14 cellular contexts compared by ENCODE assay signal in genomic region chr5:165616550-165617430, GRCh38.
A peak's percentile ranks its signal among the peaks of the same experiment; 100 is the strongest.
DNase-seq lines count a peak whose midpoint lies in the region; ATAC-seq and TF ChIP-seq lines count a peak whose summit lies in the region.
"Had no signal": no experiment of that assay in that cellular context is flagged by ENCODE, and none has a peak within 500 bp of the region (broad histone marks: within the 10 kb centered on the region; RNA-seq: fewer than 3 reads in every experiment).

No MANE protein-coding gene starts in this region.

- H3K27me3 ChIP-seq in SK-N-SH (ENCODE audit: insufficient read depth) (no peaks in the 10 kb centered on the region), endodermal cell (ENCODE audit: control insufficient read depth, insufficient read depth, low read length, poor library complexity, severe bottlenecking) (no peaks in the 10 kb centered on the region)
- H3K27me3 ChIP-seq: ovary, tibial artery had no signal

- no peaks in the 10 kb centered on the region for H3K9me2 ChIP-seq in SK-N-SH

- POLR2A ChIA-PET in SK-N-SH (lab: Yijun Ruan, JAX) = no interaction called here

- no peaks in the 10 kb centered on the region for H3K4me1 Mint-ChIP-seq in endodermal cell
- no peaks in the 10 kb centered on the region for H3K4me1 Mint-ChIP-seq in endothelial cell (ENCODE audit: unreplicated experiment)
- H3K4me1 Mint-ChIP-seq: activated naive CD4-positive, alpha-beta T cell treated with anti-CD3 and anti-CD28 coated beads, Interleukin-2, amount 10 ng/mL, durations not matched to agents 7 days and 5 days; central memory CD8-positive, alpha-beta T cell had no signal

- peaks cover 4% of the 10 kb centered on the region for H3K9me3 Mint-ChIP-seq in endodermal cell
- no peaks in the 10 kb centered on the region for H3K9me3 Mint-ChIP-seq in endothelial cell (ENCODE audit: unreplicated experiment)

- H3K9ac ChIP-seq in SK-N-SH = no peak overlapping the region
- no peak overlapping the region for H3K9ac ChIP-seq in endodermal cell (ENCODE audit: extremely low read depth, low read length, poor library complexity, severe bottlenecking)

- H3K4me2 ChIP-seq in SK-N-SH = no peak overlapping the region

- H4K20me1 ChIP-seq in SK-N-SH (ENCODE audit: insufficient read depth) = no peaks in the 10 kb centered on the region

- DNase-seq in SK-N-SH (no peak), NOMO-1 (lab: John Stamatoyannopoulos, UW; ENCODE audit: unreplicated experiment in 2 of 2) (peak; percentile 51 to 68), endodermal cell (no peak), stromal cell of bone marrow (ENCODE audit: low read depth) (peak; percentile 8), endothelial cell (ENCODE audit: low spot score) (no peak), NCI-H526 (lab: John Stamatoyannopoulos, UW) (no peak)
- DNase-seq: activated naive CD4-positive, alpha-beta T cell treated with anti-CD3 and anti-CD28 coated beads, Interleukin-2, amount 10 ng/mL, durations not matched to agents 7 days and 5 days; NCI-H1105; ovary; stimulated activated CD4-positive, alpha-beta T cell treated with anti-CD3 and anti-CD28 coated beads, Interleukin-15, amount 100 ng/mL, for 24 hours; tibial artery had no signal

- TF ChIP-seq RAD21 in SK-N-SH (IDR thresholded peaks at IDR 0.05; ENCODE audit: low read length) = 0 out of 2 replicates have a peak, but pooled peaks have one; percentile 11

- H3K36me3 ChIP-seq in SK-N-SH (replicated peaks in 1 of 2; ENCODE audit: control insufficient read depth in 1 of 2, insufficient read depth in 2 of 2, low read length in 1 of 2) (no peaks in the 10 kb centered on the region), endodermal cell (ENCODE audit: control insufficient read depth, insufficient read depth, low read length) (no peaks in the 10 kb centered on the region)
- H3K36me3 ChIP-seq: ovary, tibial artery had no signal

- TF ChIP-seq CTCF in SK-N-SH (IDR thresholded peaks at IDR 0.05) (no peak), endodermal cell (conservative IDR thresholded peaks at IDR 0.05) (peak; percentile 43), endothelial cell (IDR thresholded peaks at IDR 0.05; ENCODE audit: unreplicated experiment) (no peak)

- no peaks in the 10 kb centered on the region for H3K9me3 ChIP-seq in SK-N-SH
- H3K9me3 ChIP-seq in endodermal cell (ENCODE audit: control insufficient read depth, low read length) = no peaks in the 10 kb centered on the region
- H3K9me3 ChIP-seq: ovary, tibial artery had no signal

- 9% methylated on average over 2 of the region's 2 CpGs for WGBS in SK-N-SH (ENCODE audit: low lambda C conversion rate)
- 56% methylated on average over 1 of the region's 2 CpGs; no CpG with 5 or more reads in 1 of the 2 experiments for WGBS in endodermal cell (ENCODE audit: insufficient coverage in 1 of 2, insufficient read length in 1 of 2), 2 experiments

- TF ChIP-seq EP300 in SK-N-SH (IDR thresholded peaks at IDR 0.05; ENCODE audit: borderline replicate concordance in 1 of 2, low read depth in 1 of 2, low read length in 1 of 2) = no peak

- no peak overlapping the region for H3K4me3 Mint-ChIP-seq in endodermal cell
- no peak overlapping the region for H3K4me3 Mint-ChIP-seq in endothelial cell (ENCODE audit: unreplicated experiment)
- H3K4me3 Mint-ChIP-seq: activated naive CD4-positive, alpha-beta T cell treated with anti-CD3 and anti-CD28 coated beads, Interleukin-2, amount 10 ng/mL, durations not matched to agents 7 days and 5 days; central memory CD8-positive, alpha-beta T cell had no signal

- CTCF ChIA-PET in SK-N-SH (lab: Yijun Ruan, JAX) = interaction anchor here (0.7 to 1.5 kb wide), 3 partner anchors 13 to 226 kb away, joined by 3 to 5 read pairs (median 3); no protein-coding TSS in a partner anchor

- no peak overlapping the region for H2AFZ ChIP-seq in SK-N-SH (ENCODE audit: low read depth)

- no peaks in the 10 kb centered on the region for H3F3A ChIP-seq in SK-N-SH (replicated peaks; ENCODE audit: insufficient read depth)

- no peaks in the 10 kb centered on the region for H3K36me3 Mint-ChIP-seq in endodermal cell (ENCODE audit: low read depth)
- H3K36me3 Mint-ChIP-seq in endothelial cell (ENCODE audit: low read depth, unreplicated experiment) = no peaks in the 10 kb centered on the region
- H3K36me3 Mint-ChIP-seq: activated naive CD4-positive, alpha-beta T cell treated with anti-CD3 and anti-CD28 coated beads, Interleukin-2, amount 10 ng/mL, durations not matched to agents 7 days and 5 days had no signal

- no peaks in the 10 kb centered on the region for H3K27me3 Mint-ChIP-seq in endodermal cell (ENCODE audit: insufficient read depth)
- H3K27me3 Mint-ChIP-seq in endothelial cell (ENCODE audit: unreplicated experiment) = peaks cover 1% of the 10 kb centered on the region
- H3K27me3 Mint-ChIP-seq: activated naive CD4-positive, alpha-beta T cell treated with anti-CD3 and anti-CD28 coated beads, Interleukin-2, amount 10 ng/mL, durations not matched to agents 7 days and 5 days; central memory CD8-positive, alpha-beta T cell had no signal

- H3K4me1 ChIP-seq in SK-N-SH (ENCODE audit: control insufficient read depth in 1 of 2, insufficient read depth in 2 of 2, low read depth in 1 of 2, low read length in 1 of 2) = no peaks in the 10 kb centered on the region
- H3K4me1 ChIP-seq in endodermal cell (ENCODE audit: control insufficient read depth, insufficient read depth, low read length) = no peaks in the 10 kb centered on the region
- H3K4me1 ChIP-seq: tibial artery had no signal

- no peak overlapping the region for H3K27ac Mint-ChIP-seq in endodermal cell
- no peak overlapping the region for H3K27ac Mint-ChIP-seq in endothelial cell (ENCODE audit: unreplicated experiment)
- H3K27ac Mint-ChIP-seq: activated naive CD4-positive, alpha-beta T cell treated with anti-CD3 and anti-CD28 coated beads, Interleukin-2, amount 10 ng/mL, durations not matched to agents 7 days and 5 days had no signal

- no peaks in the 10 kb centered on the region for H3K79me2 ChIP-seq in SK-N-SH (ENCODE audit: insufficient read depth)

- H3K27ac ChIP-seq in SK-N-SH (ENCODE audit: low read depth in 2 of 2, low read length in 1 of 2) = no peak overlapping the region
- no peak overlapping the region for H3K27ac ChIP-seq in endodermal cell (ENCODE audit: low read depth, low read length)
- H3K27ac ChIP-seq: ovary, tibial artery had no signal

- H3K4me3 ChIP-seq in SK-N-SH (ENCODE audit: low read depth in 2 of 2, low read length in 1 of 2) (no peak overlapping the region), endodermal cell (ENCODE audit: low read length) (no peak overlapping the region)
- H3K4me3 ChIP-seq: ovary, tibial artery had no signal

- no peak for ATAC-seq in SK-N-SH treated with all-trans-retinoic acid at 6 μM for 48 hours
- ATAC-seq in HG03432 (IDR thresholded peaks at IDR 0.05; ENCODE audit: unreplicated experiment) = no peak

TF ChIP-seq in SK-N-SH, 30 proteins besides CTCF, POLR2A, EP300 and RAD21 (continues in another document):
- no peak for TF ChIP-seq MEF2A (IDR thresholded peaks at IDR 0.05; ENCODE audit: borderline replicate concordance, low read depth)
- no peak for TF ChIP-seq GATA2 (CRISPR knock-in tag; IDR thresholded peaks at IDR 0.05)

TF ChIP-seq in SK-N-SH treated with all-trans-retinoic acid at 6 μM for 48 hours, 23 proteins besides CTCF, POLR2A, EP300 and RAD21:
- no peak for TF ChIP-seq POU6F1 (CRISPR knock-in tag; IDR thresholded peaks at IDR 0.05; ENCODE audit: borderline replicate concordance, low read depth)
- TF ChIP-seq, protein P1, sequence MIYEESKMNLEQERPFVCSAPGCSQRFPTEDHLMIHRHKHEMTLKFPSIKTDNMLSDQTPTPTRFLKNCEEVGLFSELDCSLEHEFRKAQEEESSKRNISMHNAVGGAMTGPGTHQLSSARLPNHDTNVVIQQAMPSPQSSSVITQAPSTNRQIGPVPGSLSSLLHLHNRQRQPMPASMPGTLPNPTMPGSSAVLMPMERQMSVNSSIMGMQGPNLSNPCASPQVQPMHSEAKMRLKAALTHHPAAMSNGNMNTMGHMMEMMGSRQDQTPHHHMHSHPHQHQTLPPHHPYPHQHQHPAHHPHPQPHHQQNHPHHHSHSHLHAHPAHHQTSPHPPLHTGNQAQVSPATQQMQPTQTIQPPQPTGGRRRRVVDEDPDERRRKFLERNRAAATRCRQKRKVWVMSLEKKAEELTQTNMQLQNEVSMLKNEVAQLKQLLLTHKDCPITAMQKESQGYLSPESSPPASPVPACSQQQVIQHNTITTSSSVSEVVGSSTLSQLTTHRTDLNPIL (CRISPR knock-in tag; IDR thresholded peaks at IDR 0.05; ENCODE audit: low read depth) = no peak
- no peak for TF ChIP-seq ZFP30 (CRISPR knock-in tag; IDR thresholded peaks at IDR 0.05)
- no peak for TF ChIP-seq TCF4 (CRISPR knock-in tag; IDR thresholded peaks at IDR 0.05; ENCODE audit: borderline replicate concordance)
- TF ChIP-seq, protein P2, sequence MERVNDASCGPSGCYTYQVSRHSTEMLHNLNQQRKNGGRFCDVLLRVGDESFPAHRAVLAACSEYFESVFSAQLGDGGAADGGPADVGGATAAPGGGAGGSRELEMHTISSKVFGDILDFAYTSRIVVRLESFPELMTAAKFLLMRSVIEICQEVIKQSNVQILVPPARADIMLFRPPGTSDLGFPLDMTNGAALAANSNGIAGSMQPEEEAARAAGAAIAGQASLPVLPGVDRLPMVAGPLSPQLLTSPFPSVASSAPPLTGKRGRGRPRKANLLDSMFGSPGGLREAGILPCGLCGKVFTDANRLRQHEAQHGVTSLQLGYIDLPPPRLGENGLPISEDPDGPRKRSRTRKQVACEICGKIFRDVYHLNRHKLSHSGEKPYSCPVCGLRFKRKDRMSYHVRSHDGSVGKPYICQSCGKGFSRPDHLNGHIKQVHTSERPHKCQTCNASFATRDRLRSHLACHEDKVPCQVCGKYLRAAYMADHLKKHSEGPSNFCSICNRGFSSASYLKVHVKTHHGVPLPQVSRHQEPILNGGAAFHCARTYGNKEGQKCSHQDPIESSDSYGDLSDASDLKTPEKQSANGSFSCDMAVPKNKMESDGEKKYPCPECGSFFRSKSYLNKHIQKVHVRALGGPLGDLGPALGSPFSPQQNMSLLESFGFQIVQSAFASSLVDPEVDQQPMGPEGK (CRISPR knock-in tag; IDR thresholded peaks at IDR 0.05; ENCODE audit: borderline replicate concordance) = no peak

Comparison
In these comparisons a context has a peak if more than half of its experiments do, and no peak if none do; other contexts are left out.
1. DNase-seq: peak in NOMO-1 (2 of 2) and stromal cell of bone marrow (single experiment); none in SK-N-SH (single experiment), endodermal cell (single experiment), endothelial cell (single experiment) and NCI-H526 (0 of 2).